Comparison of ENCODE assay signal across 10 cellular contexts in the genomic region with DNA sequence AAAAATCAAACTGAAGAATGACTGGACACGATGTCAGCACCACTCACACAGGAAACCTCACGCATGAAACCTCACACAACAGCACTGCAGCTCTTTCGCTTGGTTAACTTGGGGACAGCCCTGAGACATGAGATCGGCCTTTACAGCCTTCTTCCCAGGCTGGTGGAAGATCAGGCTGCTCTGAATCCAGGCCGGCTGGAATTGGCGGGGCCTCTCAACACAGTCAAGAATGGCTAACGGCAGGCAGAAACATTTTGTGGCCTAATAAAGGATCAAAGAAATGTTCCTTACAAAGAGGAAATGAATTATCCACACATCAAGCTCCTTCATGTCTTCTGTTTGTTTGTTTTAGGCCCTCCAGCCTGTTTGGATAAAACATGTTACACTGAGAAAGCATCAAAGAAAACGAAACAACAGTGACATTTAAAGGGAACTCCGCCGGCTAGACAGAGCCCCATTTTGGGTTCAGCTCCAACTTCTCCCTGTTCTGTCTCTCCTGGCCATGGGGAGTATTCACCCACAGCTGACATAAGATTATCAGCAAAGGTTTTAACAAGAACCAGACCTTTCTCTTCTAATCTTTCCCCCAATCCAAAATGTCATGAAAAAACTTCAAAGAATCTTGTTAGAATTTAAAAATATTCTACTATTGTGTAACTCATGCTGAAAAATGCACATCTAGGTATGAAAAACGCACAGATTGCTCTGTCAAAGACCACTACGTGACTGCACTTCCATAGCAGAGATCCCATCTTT.
DNase-seq lines count a peak whose midpoint lies in the region; ATAC-seq and TF ChIP-seq lines count a peak whose summit lies in the region.
"Had no signal": no experiment of that assay in that cellular context is flagged by ENCODE, and none has a peak within 500 bp of the region (broad histone marks: within the 10 kb centered on the region; RNA-seq: fewer than 3 reads in every experiment).

No MANE protein-coding gene starts in this region.

- no peaks in the 10 kb centered on the region for H3K27me3 ChIP-seq in thoracic aorta (replicated peaks; ENCODE audit: insufficient read depth)

- CTCF ChIA-PET in activated CD8-positive, alpha-beta memory T cell treated with anti-CD3 and anti-CD28 coated beads, Interleukin-2, amount 10 ng/mL, durations not matched to agents 7 days and 5 days (lab: Charles Lee) = interaction anchor here (0.8 kb wide), 1 partner anchor 40 kb away, joined by 3 read pairs; no protein-coding TSS in a partner anchor

- no peaks in the 10 kb centered on the region for H3K36me3 ChIP-seq in thoracic aorta

- in situ Hi-C loops in GM13977 (cut with MboI; ENCODE audit: low pct_unique_long_range_greater_than_20kb, low sequenced_read_pairs, unreplicated experiment) = no loop called here

- H3K27ac ChIP-seq in caudate nucleus (ENCODE audit: low read depth, low read length) = peak overlapping the region; percentile 25
- H3K27ac ChIP-seq in thoracic aorta = peak overlapping the region; percentile 59 to 68

- ATAC-seq in activated CD8-positive, alpha-beta memory T cell treated with anti-CD3 and anti-CD28 coated beads, Interleukin-2, amount 10 ng/mL, durations not matched to agents 7 days and 5 days = peak; percentile 20
- ATAC-seq in thoracic aorta (ENCODE audit: insufficient number of reproducible peaks, low FRiP score, low read depth) (no peak), GM18867 (IDR thresholded peaks at IDR 0.05; ENCODE audit: unreplicated experiment) (no peak)

- no peaks in the 10 kb centered on the region for H3K9me3 Mint-ChIP-seq in activated CD8-positive, alpha-beta memory T cell treated with anti-CD3 and anti-CD28 coated beads, Interleukin-2, amount 10 ng/mL, durations not matched to agents 7 days and 5 days (ENCODE audit: low read depth)

- H3K9me3 ChIP-seq in thoracic aorta = no peaks in the 10 kb centered on the region

- no peak overlapping the region for H3K4me3 Mint-ChIP-seq in activated CD8-positive, alpha-beta memory T cell treated with anti-CD3 and anti-CD28 coated beads, Interleukin-2, amount 10 ng/mL, durations not matched to agents 7 days and 5 days

- peaks cover 11% of the 10 kb centered on the region for H3K36me3 Mint-ChIP-seq in activated CD8-positive, alpha-beta memory T cell treated with anti-CD3 and anti-CD28 coated beads, Interleukin-2, amount 10 ng/mL, durations not matched to agents 7 days and 5 days

- TF ChIP-seq CTCF in thoracic aorta (IDR thresholded peaks at IDR 0.05) (no peak), GM13977 (IDR thresholded peaks at IDR 0.05; ENCODE audit: extremely low read depth, insufficient read depth, missing control alignments) (no peak)

- peaks cover 23% of the 10 kb centered on the region for H3K4me1 Mint-ChIP-seq in activated CD8-positive, alpha-beta memory T cell treated with anti-CD3 and anti-CD28 coated beads, Interleukin-2, amount 10 ng/mL, durations not matched to agents 7 days and 5 days

- no peak for DNase-seq in activated CD8-positive, alpha-beta memory T cell treated with anti-CD3 and anti-CD28 coated beads, Interleukin-2, amount 10 ng/mL, durations not matched to agents 7 days and 5 days
- DNase-seq in activated CD8-positive, alpha-beta memory T cell treated with anti-CD3 and anti-CD28 coated beads, Interleukin-2, amount 50 U/mL, for 4 hours = no peak
- DNase-seq in caudate nucleus (lab: John Stamatoyannopoulos, UW) = peak in 3 of 61 donors; percentile 12 to 29 (median 27)
- peak; percentile 60 for DNase-seq in iris pigment epithelial cell (ENCODE audit: low read depth)
- no peak for DNase-seq in thoracic aorta (ENCODE audit: low spot score)
- no peak for DNase-seq in GM13977 (ENCODE audit: low spot score)
- no peak for DNase-seq in activated CD4-positive, CD25-positive, alpha-beta regulatory T cell (lab: John Stamatoyannopoulos, UW)
- DNase-seq: erythroblast, NCI-H2081 had no signal

- H3K4me1 ChIP-seq in thoracic aorta (ENCODE audit: control insufficient read depth in 1 of 2, low read depth in 2 of 2) = peaks cover 0 to 17% of the 10 kb centered on the region in 2 donors

- H3K4me3 ChIP-seq in thoracic aorta = peak overlapping the region; percentile 59

- H3K27ac Mint-ChIP-seq in activated CD8-positive, alpha-beta memory T cell treated with anti-CD3 and anti-CD28 coated beads, Interleukin-2, amount 10 ng/mL, durations not matched to agents 7 days and 5 days = no peak overlapping the region

- H3K27me3 Mint-ChIP-seq in activated CD8-positive, alpha-beta memory T cell treated with anti-CD3 and anti-CD28 coated beads, Interleukin-2, amount 10 ng/mL, durations not matched to agents 7 days and 5 days = peaks cover 11% of the 10 kb centered on the region
